In genomic region chr1:3242408-3243270, GRCh38 we compare ENCODE assay signal across 30 cellular contexts.
"Had no signal": no experiment of that assay in that cellular context is flagged by ENCODE, and none has a peak within 500 bp of the region (broad histone marks: within the 10 kb centered on the region; RNA-seq: fewer than 3 reads in every experiment).

No MANE protein-coding gene starts in this region.

- H3K27ac ChIP-seq: breast epithelium, PC-9, VCaP had no signal

- H3K27me3 ChIP-seq: MG63 had no signal

- ATAC-seq: activated naive CD4-positive, alpha-beta T cell treated with anti-CD3 and anti-CD28 coated beads, Interleukin-2, amount 50 U/mL, for 72 hours; activated T-cell treated with anti-CD3 and anti-CD28 coated beads, Interleukin-2, amount 50 U/mL, for 4 hours; SK-N-SH treated with all-trans-retinoic acid at 6 μM for 48 hours had no signal

- H3K4me1 ChIP-seq: breast epithelium had no signal

- H3K36me3 ChIP-seq: breast epithelium, MG63 had no signal

- H3K4me3 ChIP-seq: breast epithelium, MG63, PC-9 had no signal

- DNase-seq: activated B cell treated with CpG ODN at 0.5 μM for 24 hours; activated CD4-positive, alpha-beta memory T cell treated with anti-CD3 and anti-CD28 coated beads for 36 hours; activated CD4-positive, alpha-beta T cell treated with anti-CD3 and anti-CD28 coated beads for 4 hours; activated CD4-positive, alpha-beta T cell treated with anti-CD3 and anti-CD28 coated beads, Interleukin-2, amount 50 U/mL, for 1 hour; activated CD4-positive, CD25-positive, alpha-beta regulatory T cell treated with anti-CD3 and anti-CD28 coated beads, Interleukin-2, amount 50 U/mL, for 72 hours; activated CD8-positive, alpha-beta memory T cell treated with anti-CD3 and anti-CD28 coated beads, Interleukin-2, amount 50 U/mL, for 4 hours; activated gamma-delta T cell treated with Interleukin-2 at 50 U/mL for 16 hours; activated naive CD4-positive, alpha-beta T cell treated with anti-CD3 and anti-CD28 coated beads for 36 hours; activated T-cell treated with anti-CD3 and anti-CD28 coated beads for 4 hours; activated T-cell treated with anti-CD3 and anti-CD28 coated beads, Interleukin-2, amount 50 U/mL, for 4 hours; amniotic stem cell; aorta; Karpas-422; KBM-7; MG63; NCI-H1092; NCI-H1436 treated with DMSO at 0.1 percent for 48 hours; NCI-H1694 treated with DMSO at 0.1 percent for 48 hours; NCI-H2081 treated with DMSO at 0.1 percent for 48 hours; NCI-H345; NCI-H524 treated with DMSO at 0.1 percent for 48 hours; PC-9; SIG-M5; T-helper 1 cell; T-helper 2 cell; T-helper 9 cell had no signal

- H3K9me3 ChIP-seq: MG63 had no signal
